ENCODE assay signal across 12 cellular contexts in genomic region chr3:2354702-2355101, GRCh38.
DNase-seq lines count a peak whose midpoint lies in the region; ATAC-seq and TF ChIP-seq lines count a peak whose summit lies in the region.
"Had no signal": no experiment of that assay in that cellular context is flagged by ENCODE, and none has a peak within 500 bp of the region (broad histone marks: within the 10 kb centered on the region; RNA-seq: fewer than 3 reads in every experiment).

No MANE protein-coding gene starts in this region.

- peak; percentile 19 for DNase-seq in GM23338 (ENCODE audit: low spot score)
- DNase-seq in NT2/D1 (ENCODE audit: low read depth, low spot score), result peak; percentile 52
- peak; percentile 42 for DNase-seq in fibroblast of pulmonary artery (ENCODE audit: low read depth)
- peak; percentile 33 for DNase-seq in neural progenitor cell (ENCODE audit: low spot score)
- DNase-seq in spleen, result no peak
- no peak for DNase-seq in iPS-NIHi11 (ENCODE audit: low spot score)
- DNase-seq: activated B cell treated with CpG ODN at 0.5 μM for 24 hours, Caco-2, PC-9 had no signal

- no peaks in the 10 kb centered on the region for H3F3A ChIP-seq in GM23338 (replicated peaks; ENCODE audit: low read depth)
- H3F3A ChIP-seq in neural progenitor cell (ENCODE audit: low read depth), result no peaks in the 10 kb centered on the region

- H4K20me1 ChIP-seq in GM23338 (replicated peaks; ENCODE audit: insufficient read depth) (no peaks in the 10 kb centered on the region), neural progenitor cell (ENCODE audit: low read depth) (no peaks in the 10 kb centered on the region)

- H3K27me3 Mint-ChIP-seq in GM23338 (ENCODE audit: insufficient read depth, low read depth, poor library complexity), result no peaks in the 10 kb centered on the region
- peaks cover 2% of the 10 kb centered on the region for H3K27me3 Mint-ChIP-seq in neural progenitor cell (ENCODE audit: insufficient read depth, low read depth)
- H3K27me3 Mint-ChIP-seq: activated B cell treated with CpG ODN at 0.5 μM for 24 hours; activated T-helper 17 cell treated with anti-CD3 and anti-CD28 coated beads, Interleukin-2, amount 50 U/mL, for 72 hours had no signal

- no peaks in the 10 kb centered on the region for H3K27me3 ChIP-seq in GM23338 (ENCODE audit: insufficient read depth)
- no peaks in the 10 kb centered on the region for H3K27me3 ChIP-seq in NT2/D1 (ENCODE audit: insufficient read depth, insufficient read length)
- no peaks in the 10 kb centered on the region for H3K27me3 ChIP-seq in neural progenitor cell
- no peaks in the 10 kb centered on the region for H3K27me3 ChIP-seq in spleen (replicated peaks in 1 of 7)

- H3K9me3 ChIP-seq in NT2/D1 (ENCODE audit: insufficient read depth, low read length) (peaks cover 27% of the 10 kb centered on the region), neural progenitor cell (ENCODE audit: low read depth) (no peaks in the 10 kb centered on the region), spleen (peaks cover 0 to 27% (median 2%) of the 10 kb centered on the region in 8 donors)
- H3K9me3 ChIP-seq: Caco-2 had no signal

- H3K4me3 Mint-ChIP-seq in GM23338, result no peak overlapping the region
- no peak overlapping the region for H3K4me3 Mint-ChIP-seq in neural progenitor cell
- H3K4me3 Mint-ChIP-seq: activated B cell treated with CpG ODN at 0.5 μM for 24 hours; activated T-helper 17 cell treated with anti-CD3 and anti-CD28 coated beads, Interleukin-2, amount 50 U/mL, for 72 hours had no signal

- no peak overlapping the region for H3K4me2 ChIP-seq in GM23338
- peak overlapping the region; percentile 14 for H3K4me2 ChIP-seq in neural progenitor cell
- H3K4me2 ChIP-seq: PC-9 had no signal

- H3K4me3 ChIP-seq in GM23338 (no peak overlapping the region), NT2/D1 (ENCODE audit: insufficient read length, low read depth) (no peak overlapping the region), fibroblast of pulmonary artery (replicated peaks; ENCODE audit: low read depth, low read length) (no peak overlapping the region), neural progenitor cell (no peak overlapping the region), spleen (no peak overlapping the region)
- H3K4me3 ChIP-seq: PC-9 had no signal

- H3K4me1 Mint-ChIP-seq in GM23338 (no peaks in the 10 kb centered on the region), neural progenitor cell (peaks cover 23% of the 10 kb centered on the region)
- H3K4me1 Mint-ChIP-seq: activated B cell treated with CpG ODN at 0.5 μM for 24 hours had no signal

- 0 to 38% (median 20%) methylated on average over 1 of the region's 1 CpG for WGBS in spleen, 5 donors

- H3K79me2 ChIP-seq in GM23338 (replicated peaks; ENCODE audit: insufficient read depth), result no peaks in the 10 kb centered on the region
- H3K79me2 ChIP-seq in neural progenitor cell (ENCODE audit: low read depth), result no peaks in the 10 kb centered on the region

- peaks cover 90% of the 10 kb centered on the region for H3K9me3 Mint-ChIP-seq in GM23338
- peaks cover 5% of the 10 kb centered on the region for H3K9me3 Mint-ChIP-seq in neural progenitor cell
- H3K9me3 Mint-ChIP-seq: activated T-helper 17 cell treated with anti-CD3 and anti-CD28 coated beads, Interleukin-2, amount 50 U/mL, for 72 hours had no signal

- ATAC-seq in GM23338, result no peak
- ATAC-seq in GM19035 (IDR thresholded peaks at IDR 0.05; ENCODE audit: unreplicated experiment), result no peak
- no peak for ATAC-seq in GM21390 (IDR thresholded peaks at IDR 0.05; ENCODE audit: unreplicated experiment)
- ATAC-seq: activated T-helper 17 cell treated with anti-CD3 and anti-CD28 coated beads, Interleukin-2, amount 50 U/mL, for 72 hours had no signal

- TF ChIP-seq POLR2A in spleen (IDR thresholded peaks at IDR 0.05), result no peak

- H3K36me3 ChIP-seq in GM23338 (ENCODE audit: insufficient read depth) (no peaks in the 10 kb centered on the region), NT2/D1 (ENCODE audit: insufficient read depth, insufficient read length, low read length) (no peaks in the 10 kb centered on the region), neural progenitor cell (no peaks in the 10 kb centered on the region), spleen (no peaks in the 10 kb centered on the region)

- H3K36me3 Mint-ChIP-seq in GM23338 (ENCODE audit: low read depth), result peaks cover 29% of the 10 kb centered on the region
- H3K36me3 Mint-ChIP-seq in neural progenitor cell, result peaks cover 5% of the 10 kb centered on the region

- H3K4me1 ChIP-seq in GM23338 (ENCODE audit: insufficient read depth) (peaks cover 3% of the 10 kb centered on the region), NT2/D1 (ENCODE audit: insufficient read depth, insufficient read length) (no peaks in the 10 kb centered on the region), neural progenitor cell (peaks cover 15% of the 10 kb centered on the region), spleen (no peaks in the 10 kb centered on the region)
- H3K4me1 ChIP-seq: Caco-2 had no signal

- H3K27ac Mint-ChIP-seq in GM23338 (no peak overlapping the region), neural progenitor cell (peak overlapping the region; percentile 88)
- H3K27ac Mint-ChIP-seq: activated B cell treated with CpG ODN at 0.5 μM for 24 hours; activated T-helper 17 cell treated with anti-CD3 and anti-CD28 coated beads, Interleukin-2, amount 50 U/mL, for 72 hours had no signal

- H3K9me2 ChIP-seq in GM23338 (ENCODE audit: insufficient read depth), result no peaks in the 10 kb centered on the region

- H2AFZ ChIP-seq in GM23338, result no peak overlapping the region
- peak overlapping the region; percentile 3 for H2AFZ ChIP-seq in neural progenitor cell (replicated peaks)
- H2AFZ ChIP-seq: PC-9 had no signal

- intact Hi-C loops in spleen (cut with DNase I; ENCODE audit: low total_unique reads), result no loop called here

- H3K27ac ChIP-seq in GM23338 (ENCODE audit: low read depth) (no peak overlapping the region), neural progenitor cell (peak overlapping the region; percentile 47), spleen (no peak overlapping the region)
- H3K27ac ChIP-seq: PC-9 had no signal

- no peak overlapping the region for H3K9ac ChIP-seq in NT2/D1 (ENCODE audit: insufficient read length, low read depth)
- H3K9ac ChIP-seq in neural progenitor cell, result no peak overlapping the region

- TF ChIP-seq CTCF in GM23338 (conservative IDR thresholded peaks at IDR 0.05; ENCODE audit: low read depth in 2 of 2) (no peak), fibroblast of pulmonary artery (IDR thresholded peaks at IDR 0.05; ENCODE audit: low read length, missing control alignments) (no peak), neural progenitor cell (IDR thresholded peaks at IDR 0.05) (no peak), spleen (IDR thresholded peaks at IDR 0.05 in 8 of 11, conservative IDR thresholded peaks at IDR 0.05 in 3 of 11) (no peak)

TF ChIP-seq in GM23338, 12 proteins besides CTCF, POLR2A, EP300 and RAD21 (continues in another document):
- TF ChIP-seq ZNF331 (CRISPR knock-in tag; IDR thresholded peaks at IDR 0.05; ENCODE audit: low read depth) (no peak), ZNF114 (CRISPR knock-in tag; IDR thresholded peaks at IDR 0.05) (no peak), STAT1 (IDR thresholded peaks at IDR 0.05; ENCODE audit: unreplicated experiment) (no peak), CREB1 (CRISPR knock-in tag; IDR thresholded peaks at IDR 0.05; ENCODE audit: low read depth) (no peak), ETS1 (IDR thresholded peaks at IDR 0.05) (no peak), JUNB (IDR thresholded peaks at IDR 0.05; ENCODE audit: unreplicated experiment) (no peak), NANOG (IDR thresholded peaks at IDR 0.05; ENCODE audit: borderline replicate concordance) (no peak), REST (IDR thresholded peaks at IDR 0.05; ENCODE audit: unreplicated experiment) (no peak), EZH2 (IDR thresholded peaks at IDR 0.05; ENCODE audit: low read depth, unreplicated experiment) (no peak), POLR2AphosphoS5 (IDR thresholded peaks at IDR 0.05; ENCODE audit: low read depth) (no peak)

Comparison
In these comparisons a context has a peak if more than half of its experiments do, and no peak if none do; other contexts are left out.
1. DNase-seq: peak in GM23338 (single experiment), NT2/D1 (single experiment), fibroblast of pulmonary artery (single experiment) and neural progenitor cell (single experiment); none in spleen (single experiment) and iPS-NIHi11 (single experiment).